Comparison of ENCODE assay signal across 16 cellular contexts in genomic region chr17:51638909-51639308, GRCh38.
DNase-seq lines count a peak whose midpoint lies in the region; ATAC-seq and TF ChIP-seq lines count a peak whose summit lies in the region.
"Had no signal": no experiment of that assay in that cellular context is flagged by ENCODE, and none has a peak within 500 bp of the region (broad histone marks: within the 10 kb centered on the region; RNA-seq: fewer than 3 reads in every experiment).

No MANE protein-coding gene starts in this region.

- H3K4me1 ChIP-seq in neuronal stem cell (ENCODE audit: control insufficient read depth in 2 of 2, insufficient read depth in 1 of 2, low read depth in 1 of 2, low read length in 2 of 2) (peaks cover 0 to 11% of the 10 kb centered on the region in 2 donors), transverse colon (no peaks in the 10 kb centered on the region)
- H3K4me1 ChIP-seq: BE2C, HAP-1 had no signal

- TF ChIP-seq EP300 in transverse colon (IDR thresholded peaks at IDR 0.05; ENCODE audit: low read depth), result no peak

- intact Hi-C loops in transverse colon (cut with DNase I; ENCODE audit: low total_unique reads), result no loop called here

- H4K91ac ChIP-seq in neuronal stem cell (ENCODE audit: low read depth, low read length, poor library complexity), result no peak overlapping the region

- WGBS in neuronal stem cell (ENCODE audit: extremely low coverage in 2 of 2, insufficient read length in 2 of 2, insufficient replicate concordance in 1 of 2), 2 donors, result no CpG with 5 or more reads among the region's 7 CpGs
- 81 to 88% methylated on average over 7 of the region's 7 CpGs for WGBS in transverse colon (ENCODE audit: low coverage in 1 of 2), 2 donors

- DNase-seq in NCI-H446 treated with DMSO at 0.1 percent for 48 hours (lab: John Stamatoyannopoulos, UW) (peak; percentile 49), cerebellum (ENCODE audit: low spot score) (peak; percentile 26), neuronal stem cell (ENCODE audit: low spot score) (no peak), NCI-H2107 treated with DMSO at 0.1 percent for 48 hours (lab: John Stamatoyannopoulos, UW; ENCODE audit: unreplicated experiment) (no peak), transverse colon (no peak)
- DNase-seq: ACHN; BE2C; Caco-2; CD4-positive, CD25-positive, alpha-beta regulatory T cell; GDM1; GOT3; IMR-90 had no signal

- TF ChIP-seq POLR2A in transverse colon (IDR thresholded peaks at IDR 0.05), result no peak

- H3K4ac ChIP-seq in neuronal stem cell (ENCODE audit: low read length), result no peak overlapping the region

- H3K4me3 ChIP-seq in neuronal stem cell (ENCODE audit: low read length in 2 of 2) (no peak overlapping the region), transverse colon (no peak overlapping the region)
- H3K4me3 ChIP-seq: HAP-1, K562 had no signal

- H3K27ac ChIP-seq in neuronal stem cell (replicated peaks; ENCODE audit: low read length) (no peak overlapping the region), transverse colon (no peak overlapping the region)

- H3K14ac ChIP-seq in neuronal stem cell (ENCODE audit: low read length), result peak overlapping the region; percentile 83

- no peak overlapping the region for H2BK12ac ChIP-seq in neuronal stem cell (ENCODE audit: low read length)

- H2BK15ac ChIP-seq in neuronal stem cell (ENCODE audit: low read length), result no peak overlapping the region

- H2AFZ ChIP-seq in neuronal stem cell (ENCODE audit: low read length), result no peak overlapping the region

- no peak for ATAC-seq in GM18907 (IDR thresholded peaks at IDR 0.05; ENCODE audit: unreplicated experiment)
- no peak for ATAC-seq in HG03469 (IDR thresholded peaks at IDR 0.05; ENCODE audit: unreplicated experiment)
- ATAC-seq: K562 had no signal

- H3K9me3 ChIP-seq in neuronal stem cell (replicated peaks in 1 of 2; ENCODE audit: control insufficient read depth in 2 of 2, insufficient read depth in 1 of 2, low read depth in 1 of 2, low read length in 2 of 2) (no peaks in the 10 kb centered on the region), transverse colon (no peaks in the 10 kb centered on the region)
- H3K9me3 ChIP-seq: BE2C, Caco-2, HAP-1 had no signal

- H3K27me3 ChIP-seq in neuronal stem cell (ENCODE audit: control insufficient read depth in 3 of 3, insufficient read depth in 3 of 3, low read depth in 1 of 3, low read length in 3 of 3) (no peaks in the 10 kb centered on the region), transverse colon (no peaks in the 10 kb centered on the region)
- H3K27me3 ChIP-seq: BE2C had no signal

- H3K4me2 ChIP-seq in neuronal stem cell (ENCODE audit: insufficient read depth, low read length, poor library complexity, severe bottlenecking), result no peak overlapping the region

- no peak overlapping the region for H3K23ac ChIP-seq in neuronal stem cell (ENCODE audit: low read depth, low read length, poor library complexity)

- no peak overlapping the region for H2AK5ac ChIP-seq in neuronal stem cell (ENCODE audit: low read depth, low read length)

- H3K36me3 ChIP-seq in neuronal stem cell (replicated peaks in 1 of 2; ENCODE audit: control insufficient read depth in 2 of 2, insufficient read depth in 2 of 2, low read length in 2 of 2) (no peaks in the 10 kb centered on the region), transverse colon (no peaks in the 10 kb centered on the region)
- H3K36me3 ChIP-seq: BE2C, HAP-1 had no signal

- no peak overlapping the region for H2BK120ac ChIP-seq in neuronal stem cell (ENCODE audit: low read depth, low read length)

- H2BK5ac ChIP-seq in neuronal stem cell (ENCODE audit: low read length), result no peak overlapping the region

- no peak overlapping the region for H4K8ac ChIP-seq in neuronal stem cell (ENCODE audit: low read depth, low read length)

- no peaks in the 10 kb centered on the region for H3K79me1 ChIP-seq in neuronal stem cell (ENCODE audit: low read depth, low read length)

- H3K9ac ChIP-seq in neuronal stem cell (ENCODE audit: low read depth, low read length, poor library complexity), result no peak overlapping the region

- in situ Hi-C loops in transverse colon (cut with MboI; ENCODE audit: low pct_ligation_motif_present in 1 of 4, low pct_unique_long_range_greater_than_20kb in 1 of 4, low sequenced_read_pairs in 3 of 4), result loop anchor here in 1 of 4 donors (25.0 kb wide), 1 partner anchor 98 kb away; no protein-coding TSS in a partner anchor

- H3K18ac ChIP-seq in neuronal stem cell (ENCODE audit: low read length), result peak overlapping the region; percentile 46

- no peak for TF ChIP-seq CTCF in transverse colon (IDR thresholded peaks at IDR 0.05)

Comparison
In these comparisons a context has a peak if more than half of its experiments do, and no peak if none do; other contexts are left out.
1. DNase-seq: peak in NCI-H446 treated with DMSO at 0.1 percent for 48 hours (single experiment) and cerebellum (single experiment); none in neuronal stem cell (single experiment), NCI-H2107 treated with DMSO at 0.1 percent for 48 hours (single experiment) and transverse colon (single experiment).